2 cellular contexts compared by ENCODE assay signal in the genomic region with DNA sequence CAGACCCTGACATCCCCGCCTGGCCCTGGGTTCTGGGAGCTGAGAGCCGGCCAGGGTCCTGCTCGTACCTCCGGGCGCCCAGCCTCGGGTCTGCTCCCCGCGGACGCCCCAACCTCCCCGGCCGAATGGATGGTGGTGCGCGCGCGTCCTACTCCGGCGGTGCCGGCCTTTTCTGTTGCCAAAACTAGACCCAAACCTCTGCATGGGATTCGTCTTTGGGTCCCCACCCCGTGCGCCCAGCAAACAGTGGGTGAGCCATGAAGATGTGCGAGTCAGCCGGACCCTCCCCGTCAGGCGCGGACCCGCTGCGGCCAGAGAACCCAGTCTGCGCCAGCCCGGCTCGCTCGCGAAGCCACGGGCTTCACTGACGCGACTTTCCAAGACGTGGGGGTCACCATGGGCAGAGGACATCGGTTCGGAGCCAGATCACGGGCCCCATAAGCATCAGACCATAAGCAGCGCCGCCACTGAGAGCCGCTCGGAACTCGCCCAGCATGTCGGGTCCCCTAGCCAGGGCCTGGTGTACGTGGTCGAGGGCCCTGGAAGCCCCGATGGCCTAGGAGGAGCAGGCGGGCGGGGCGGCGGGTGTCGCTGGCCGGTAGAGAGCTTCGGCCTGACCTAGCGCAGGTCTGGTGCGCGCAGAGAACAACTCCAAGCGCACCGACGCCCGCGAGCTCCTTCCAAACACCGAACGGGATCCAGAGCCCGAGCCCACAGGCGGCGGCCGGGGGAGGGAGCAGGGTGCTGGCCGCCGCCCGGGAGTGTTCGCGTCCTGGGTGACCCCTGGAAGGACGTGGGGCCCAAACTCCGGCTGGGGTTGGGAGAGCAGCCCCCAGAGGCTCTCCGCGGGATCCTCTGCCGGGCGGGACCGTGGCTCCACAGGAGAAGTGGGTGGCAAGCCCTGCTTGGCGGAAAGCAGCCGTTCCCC.
A peak's percentile ranks its signal among the peaks of the same experiment; 100 is the strongest.
TF ChIP-seq lines count a peak whose summit lies in the region.

No MANE protein-coding gene starts in this region.

TF ChIP-seq in IMR-90, 13 proteins besides CTCF, POLR2A, EP300 and RAD21:
- no peak for TF ChIP-seq BHLHE40 (IDR thresholded peaks at IDR 0.05; ENCODE audit: low read depth, low read length)
- no peak for TF ChIP-seq CHD1 (IDR thresholded peaks at IDR 0.05; ENCODE audit: low read depth, low read length)
- TF ChIP-seq NFE2L2 (IDR thresholded peaks at IDR 0.05; ENCODE audit: low read depth, low read length): no peak
- no peak for TF ChIP-seq FOS (IDR thresholded peaks at IDR 0.05; ENCODE audit: low read depth, low read length)
- TF ChIP-seq, protein P1, sequence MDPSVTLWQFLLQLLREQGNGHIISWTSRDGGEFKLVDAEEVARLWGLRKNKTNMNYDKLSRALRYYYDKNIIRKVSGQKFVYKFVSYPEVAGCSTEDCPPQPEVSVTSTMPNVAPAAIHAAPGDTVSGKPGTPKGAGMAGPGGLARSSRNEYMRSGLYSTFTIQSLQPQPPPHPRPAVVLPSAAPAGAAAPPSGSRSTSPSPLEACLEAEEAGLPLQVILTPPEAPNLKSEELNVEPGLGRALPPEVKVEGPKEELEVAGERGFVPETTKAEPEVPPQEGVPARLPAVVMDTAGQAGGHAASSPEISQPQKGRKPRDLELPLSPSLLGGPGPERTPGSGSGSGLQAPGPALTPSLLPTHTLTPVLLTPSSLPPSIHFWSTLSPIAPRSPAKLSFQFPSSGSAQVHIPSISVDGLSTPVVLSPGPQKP (IDR thresholded peaks at IDR 0.05; ENCODE audit: borderline replicate concordance, low read depth, low read length): no peak
- no peak for TF ChIP-seq MXI1 (IDR thresholded peaks at IDR 0.05; ENCODE audit: borderline replicate concordance, low read depth, low read length)
- no peak for TF ChIP-seq MAZ (IDR thresholded peaks at IDR 0.05; ENCODE audit: borderline replicate concordance, low read depth, low read length)
- TF ChIP-seq, protein P2, sequence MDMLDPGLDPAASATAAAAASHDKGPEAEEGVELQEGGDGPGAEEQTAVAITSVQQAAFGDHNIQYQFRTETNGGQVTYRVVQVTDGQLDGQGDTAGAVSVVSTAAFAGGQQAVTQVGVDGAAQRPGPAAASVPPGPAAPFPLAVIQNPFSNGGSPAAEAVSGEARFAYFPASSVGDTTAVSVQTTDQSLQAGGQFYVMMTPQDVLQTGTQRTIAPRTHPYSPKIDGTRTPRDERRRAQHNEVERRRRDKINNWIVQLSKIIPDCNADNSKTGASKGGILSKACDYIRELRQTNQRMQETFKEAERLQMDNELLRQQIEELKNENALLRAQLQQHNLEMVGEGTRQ (IDR thresholded peaks at IDR 0.05; ENCODE audit: low read depth, low read length): no peak
- TF ChIP-seq RCOR1 (IDR thresholded peaks at IDR 0.05; ENCODE audit: insufficient replicate concordance, low read length): no peak
- no peak for TF ChIP-seq CEBPB (IDR thresholded peaks at IDR 0.05; ENCODE audit: low read depth, low read length)
- no peak for TF ChIP-seq RFX5 (IDR thresholded peaks at IDR 0.05; ENCODE audit: low read depth, low read length)
- TF ChIP-seq SMC3 (IDR thresholded peaks at IDR 0.05; ENCODE audit: low read depth, low read length): no peak
- TF ChIP-seq MAFK (IDR thresholded peaks at IDR 0.05; ENCODE audit: low read depth, low read length): no peak
TF ChIP-seq in IMR-90: peak in this region for 0.

TF ChIP-seq in neural cell, 6 proteins besides CTCF, POLR2A, EP300 and RAD21:
- TF ChIP-seq, protein P3, sequence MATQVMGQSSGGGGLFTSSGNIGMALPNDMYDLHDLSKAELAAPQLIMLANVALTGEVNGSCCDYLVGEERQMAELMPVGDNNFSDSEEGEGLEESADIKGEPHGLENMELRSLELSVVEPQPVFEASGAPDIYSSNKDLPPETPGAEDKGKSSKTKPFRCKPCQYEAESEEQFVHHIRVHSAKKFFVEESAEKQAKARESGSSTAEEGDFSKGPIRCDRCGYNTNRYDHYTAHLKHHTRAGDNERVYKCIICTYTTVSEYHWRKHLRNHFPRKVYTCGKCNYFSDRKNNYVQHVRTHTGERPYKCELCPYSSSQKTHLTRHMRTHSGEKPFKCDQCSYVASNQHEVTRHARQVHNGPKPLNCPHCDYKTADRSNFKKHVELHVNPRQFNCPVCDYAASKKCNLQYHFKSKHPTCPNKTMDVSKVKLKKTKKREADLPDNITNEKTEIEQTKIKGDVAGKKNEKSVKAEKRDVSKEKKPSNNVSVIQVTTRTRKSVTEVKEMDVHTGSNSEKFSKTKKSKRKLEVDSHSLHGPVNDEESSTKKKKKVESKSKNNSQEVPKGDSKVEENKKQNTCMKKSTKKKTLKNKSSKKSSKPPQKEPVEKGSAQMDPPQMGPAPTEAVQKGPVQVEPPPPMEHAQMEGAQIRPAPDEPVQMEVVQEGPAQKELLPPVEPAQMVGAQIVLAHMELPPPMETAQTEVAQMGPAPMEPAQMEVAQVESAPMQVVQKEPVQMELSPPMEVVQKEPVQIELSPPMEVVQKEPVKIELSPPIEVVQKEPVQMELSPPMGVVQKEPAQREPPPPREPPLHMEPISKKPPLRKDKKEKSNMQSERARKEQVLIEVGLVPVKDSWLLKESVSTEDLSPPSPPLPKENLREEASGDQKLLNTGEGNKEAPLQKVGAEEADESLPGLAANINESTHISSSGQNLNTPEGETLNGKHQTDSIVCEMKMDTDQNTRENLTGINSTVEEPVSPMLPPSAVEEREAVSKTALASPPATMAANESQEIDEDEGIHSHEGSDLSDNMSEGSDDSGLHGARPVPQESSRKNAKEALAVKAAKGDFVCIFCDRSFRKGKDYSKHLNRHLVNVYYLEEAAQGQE (IDR thresholded peaks at IDR 0.05; ENCODE audit: borderline replicate concordance): no peak
- peak; percentile 91 for TF ChIP-seq EZH2 (IDR thresholded peaks at IDR 0.05; ENCODE audit: borderline replicate concordance, insufficient read depth, low read length, poor library complexity, severe bottlenecking)
- no peak for TF ChIP-seq SMC3 (conservative IDR thresholded peaks at IDR 0.05; ENCODE audit: poor library complexity)
